In genomic region chr11:45993438-45994064, GRCh38 we compare ENCODE assay signal across 12 cellular contexts.
DNase-seq lines count a peak whose midpoint lies in the region; ATAC-seq, FAIRE-seq and TF ChIP-seq lines count a peak whose summit lies in the region.
"Had no signal": no experiment of that assay in that cellular context is flagged by ENCODE, and none has a peak within 500 bp of the region (broad histone marks: within the 10 kb centered on the region; RNA-seq: fewer than 3 reads in every experiment).

No MANE protein-coding gene starts in this region.

- no peak for FAIRE-seq in HepG2 (lab: Jason Lieb, UNC)
- FAIRE-seq: A549 had no signal

- TF ChIP-seq CTCF in liver (IDR thresholded peaks at IDR 0.05; ENCODE audit: low read depth, low read length, missing input control) (no peak), HepG2 (CRISPR knock-in tag; IDR thresholded peaks at IDR 0.05) (no peak), fibroblast of pulmonary artery (IDR thresholded peaks at IDR 0.05; ENCODE audit: low read length, missing control alignments) (no peak), WERI-Rb-1 (IDR thresholded peaks at IDR 0.05; ENCODE audit: low read depth, low read length) (no peak)

- H3K36me3 ChIP-seq in liver (ENCODE audit: control insufficient read depth in 4 of 4, insufficient read depth in 3 of 4, low read depth in 1 of 4, low read length in 3 of 4) (no peaks in the 10 kb centered on the region), HepG2 (replicated peaks in 1 of 2; ENCODE audit: control insufficient read depth in 1 of 2, insufficient read depth in 2 of 2, low read length in 2 of 2) (no peaks in the 10 kb centered on the region; a peak in 1 of 5 replicates), WERI-Rb-1 (no peaks in the 10 kb centered on the region)

- H2AFZ ChIP-seq in HepG2 (ENCODE audit: low read length) = no peak overlapping the region

- ATAC-seq in HepG2 (no peak), GM19463 (IDR thresholded peaks at IDR 0.05; ENCODE audit: unreplicated experiment) (no peak)
- ATAC-seq: A549 had no signal

- no peaks in the 10 kb centered on the region for H3K79me2 ChIP-seq in HepG2 (ENCODE audit: insufficient read depth, low read length)

- H3K4me2 ChIP-seq in HepG2 (ENCODE audit: low read depth, low read length) = no peak overlapping the region
- H3K4me2 ChIP-seq: A549 had no signal

- intact Hi-C loops in HepG2 (cut with micrococcal nuclease; ENCODE audit: unreplicated experiment) = no loop called here

- WGBS in liver = 82% methylated on average over 6 of the region's 6 CpGs
- 89% methylated on average over 6 of the region's 6 CpGs for WGBS in HepG2 (ENCODE audit: low lambda C conversion rate)

- POLR2A ChIA-PET in HepG2 (lab: Yijun Ruan, JAX) = no interaction called here

- H3K4me1 ChIP-seq in liver (ENCODE audit: control insufficient read depth in 4 of 4, insufficient read depth in 4 of 4, low read length in 3 of 4) = peaks cover 6 to 39% (median 35%) of the 10 kb centered on the region in 4 donors
- H3K4me1 ChIP-seq in HepG2 (ENCODE audit: insufficient read depth, low read length) = no peaks in the 10 kb centered on the region
- H3K4me1 ChIP-seq: A549 had no signal

- no TSS peak for BruUV-seq in HepG2 (replicated peaks; lab: Mats Ljungman, UMichigan)

- no peaks in the 10 kb centered on the region for H3K9me3 ChIP-seq in liver (ENCODE audit: control insufficient read depth in 4 of 4, low read length in 3 of 4)
- no peaks in the 10 kb centered on the region for H3K9me3 ChIP-seq in HepG2 (ENCODE audit: low read length)
- H3K9me3 ChIP-seq in WERI-Rb-1 (ENCODE audit: severe bottlenecking) = no peaks in the 10 kb centered on the region
- H3K9me3 ChIP-seq: A549 had no signal

- in situ Hi-C loops in HepG2 (cut with HindIII; ENCODE audit: extremely low pct_ligation_motif_present, low pct_unique_long_range_greater_than_20kb) = no loop called here

- TF ChIP-seq POLR2A in HepG2 (IDR thresholded peaks at IDR 0.05; ENCODE audit: insufficient read depth in 1 of 2, low read depth in 2 of 2, low read length in 2 of 2) = no peak

- CTCF ChIA-PET in HepG2 (lab: Yijun Ruan, JAX; ENCODE audit: low intra/inter-chr PET ratio, low total read pairs) = no interaction called here

- H3K27ac ChIP-seq in liver (ENCODE audit: low read depth in 1 of 2, low read length in 2 of 2) (peak overlapping the region; percentile 16 to 35), HepG2 (ENCODE audit: extremely low read length, insufficient read depth, low read length) (no peak overlapping the region), WERI-Rb-1 (no peak overlapping the region)
- H3K27ac ChIP-seq: A549 had no signal

- no peak for DNase-seq in HepG2 (ENCODE audit: low spot score)
- peak; percentile 87 for DNase-seq in fibroblast of pulmonary artery (ENCODE audit: low read depth)
- peak; percentile 58 for DNase-seq in mucosa of gallbladder (ENCODE audit: low spot score)
- no peak for DNase-seq in activated naive CD4-positive, alpha-beta T cell treated with anti-CD3 and anti-CD28 coated beads, Interleukin-2, amount 50 U/mL, for 16 hours
- DNase-seq in WERI-Rb-1 = no peak
- DNase-seq in NCI-H524 (lab: John Stamatoyannopoulos, UW) = no peak
- DNase-seq: NCI-H526 treated with DMSO at 0.1 percent for 48 hours; stimulated activated CD4-positive, alpha-beta T cell treated with anti-CD3 and anti-CD28 coated beads, Interleukin-4, amount 100 ng/mL, for 4 hours; T1000 had no signal

- H3K9ac ChIP-seq in liver (ENCODE audit: low read depth in 1 of 2, low read length in 2 of 2) (peak overlapping the region in 1 of 2 donors; percentile 17), HepG2 (ENCODE audit: insufficient read depth, low read depth, low read length) (no peak overlapping the region)

- H3K27me3 ChIP-seq in liver (ENCODE audit: control insufficient read depth in 4 of 4, insufficient read depth in 4 of 4, low read length in 3 of 4) = no peaks in the 10 kb centered on the region
- H3K27me3 ChIP-seq in HepG2 (ENCODE audit: control insufficient read depth in 1 of 2, insufficient read depth in 2 of 2, low read length in 2 of 2) = no peaks in the 10 kb centered on the region
- no peaks in the 10 kb centered on the region for H3K27me3 ChIP-seq in WERI-Rb-1 (ENCODE audit: insufficient read depth, low read depth, severe bottlenecking)

- H3K4me3 ChIP-seq in liver (ENCODE audit: low read depth in 1 of 3, low read length in 3 of 3) = no peak overlapping the region
- H3K4me3 ChIP-seq in HepG2 (replicated peaks in 1 of 3; ENCODE audit: insufficient read depth in 1 of 3, low read depth in 2 of 3, low read length in 3 of 3) = no peak overlapping the region
- no peak overlapping the region for H3K4me3 ChIP-seq in fibroblast of pulmonary artery (replicated peaks; ENCODE audit: low read depth, low read length)
- H3K4me3 ChIP-seq in WERI-Rb-1 (ENCODE audit: low read depth, low read length) = no peak overlapping the region
- H3K4me3 ChIP-seq: A549 had no signal

- peak in 1 of 2 donors; percentile 17 for TF ChIP-seq RAD21 in liver (IDR thresholded peaks at IDR 0.05)
- TF ChIP-seq RAD21 in HepG2 (CRISPR knock-in tag; IDR thresholded peaks at IDR 0.05) = no peak

- H4K20me1 ChIP-seq in HepG2 (ENCODE audit: insufficient read depth, low read length) = no peaks in the 10 kb centered on the region

- TF ChIP-seq EP300 in HepG2 (IDR thresholded peaks at IDR 0.05; ENCODE audit: low read depth in 2 of 2, low read length in 2 of 2) (no peak), HepG2 (CRISPR knock-in tag; IDR thresholded peaks at IDR 0.05; ENCODE audit: borderline replicate concordance) (no peak)

TF ChIP-seq in liver, 16 proteins besides CTCF, POLR2A, EP300 and RAD21 (continues in another document):
- TF ChIP-seq HNF4G (IDR thresholded peaks at IDR 0.05) (no peak), SP1 (IDR thresholded peaks at IDR 0.05) (no peak), EGR1 (IDR thresholded peaks at IDR 0.05; ENCODE audit: low read depth in 2 of 2) (no peak), YY1 (IDR thresholded peaks at IDR 0.05) (no peak), TAF1 (conservative IDR thresholded peaks at IDR 0.05) (no peak), FOXA2 (IDR thresholded peaks at IDR 0.05) (no peak), RXRA (IDR thresholded peaks at IDR 0.05) (no peak), NR2F2 (IDR thresholded peaks at IDR 0.05) (no peak), JUND (IDR thresholded peaks at IDR 0.05) (no peak), REST (IDR thresholded peaks at IDR 0.05) (no peak)

TF ChIP-seq in HepG2, 621 proteins besides CTCF, POLR2A, EP300 and RAD21 (continues in another document):
- TF ChIP-seq NAIF1 (CRISPR knock-in tag; IDR thresholded peaks at IDR 0.05; ENCODE audit: borderline replicate concordance) (no peak), ZBTB44 (CRISPR knock-in tag; IDR thresholded peaks at IDR 0.05) (no peak), HDAC2 (CRISPR knock-in tag; IDR thresholded peaks at IDR 0.05) (no peak), RERE (CRISPR knock-in tag; IDR thresholded peaks at IDR 0.05; ENCODE audit: low read depth) (no peak), ZNF484 (CRISPR knock-in tag; IDR thresholded peaks at IDR 0.05; ENCODE audit: borderline replicate concordance, low read depth) (no peak), MAFK (conservative IDR thresholded peaks at IDR 0.05 in 1 of 2, IDR thresholded peaks at IDR 0.05 in 1 of 2; ENCODE audit: low read length in 2 of 2) (no peak)

Comparison
In these comparisons a context has a peak if more than half of its experiments do, and no peak if none do; other contexts are left out.
1. H3K27ac ChIP-seq: peak in liver (2 of 2); none in HepG2 (single experiment) and WERI-Rb-1 (single experiment).
2. DNase-seq: peak in fibroblast of pulmonary artery (single experiment) and mucosa of gallbladder (single experiment); none in HepG2 (single experiment), activated naive CD4-positive, alpha-beta T cell treated with anti-CD3 and anti-CD28 coated beads, Interleukin-2, amount 50 U/mL, for 16 hours (single experiment), WERI-Rb-1 (single experiment) and NCI-H524 (0 of 2).